In genomic region chr16:46388939-46389491, GRCh38 we compare ENCODE assay signal across 5 cellular contexts.
A peak's percentile ranks its signal among the peaks of the same experiment; 100 is the strongest.
DNase-seq lines count a peak whose midpoint lies in the region; ATAC-seq lines count a peak whose summit lies in the region.
"Not testable (repeated sequence)": the region's sequence is repeated elsewhere in the genome, so short reads cannot be mapped to it uniquely, and the experiment has no call there.

No MANE protein-coding gene starts in this region.

- DNase-seq in activated CD4-positive, alpha-beta T cell treated with anti-CD3 and anti-CD28 coated beads, Interleukin-2, amount 10 ng/mL, durations not matched to agents 24 days and 14 days, result peak; percentile 84
- DNase-seq in central memory CD4-positive, alpha-beta T cell, result peak; percentile 17
- peak; percentile 20 to 28 (median 22) for DNase-seq in immature natural killer cell
- peak; percentile 83 for DNase-seq in mesenteric fat pad (ENCODE audit: low spot score)
- DNase-seq in natural killer cell treated with Interleukin-12 subunit alpha and Interleukin-12 subunit beta and Interleukin-15 and Interleukin-18, amount 100 ng/mL, for 72 hours (ENCODE audit: low spot score), result peak; percentile 76

- H3K4me1 Mint-ChIP-seq in activated CD4-positive, alpha-beta T cell treated with anti-CD3 and anti-CD28 coated beads, Interleukin-2, amount 10 ng/mL, durations not matched to agents 24 days and 14 days; immature natural killer cell; natural killer cell treated with Interleukin-12 subunit alpha and Interleukin-12 subunit beta and Interleukin-15 and Interleukin-18, amount 100 ng/mL, for 72 hours (ENCODE audit: low read depth in 2 of 2): not testable (repeated sequence)

- not testable (repeated sequence) for H3K4me3 Mint-ChIP-seq in activated CD4-positive, alpha-beta T cell treated with anti-CD3 and anti-CD28 coated beads, Interleukin-2, amount 10 ng/mL, durations not matched to agents 24 days and 14 days; immature natural killer cell; natural killer cell treated with Interleukin-12 subunit alpha and Interleukin-12 subunit beta and Interleukin-15 and Interleukin-18, amount 100 ng/mL, for 72 hours

- peaks cover 10% of the 10 kb centered on the region for H3K9me3 Mint-ChIP-seq in activated CD4-positive, alpha-beta T cell treated with anti-CD3 and anti-CD28 coated beads, Interleukin-2, amount 10 ng/mL, durations not matched to agents 24 days and 14 days
- H3K9me3 Mint-ChIP-seq in immature natural killer cell, result peaks cover 18 to 29% (median 22%) of the 10 kb centered on the region in 6 donors
- H3K9me3 Mint-ChIP-seq in natural killer cell treated with Interleukin-12 subunit alpha and Interleukin-12 subunit beta and Interleukin-15 and Interleukin-18, amount 100 ng/mL, for 72 hours, result peaks cover 13% of the 10 kb centered on the region

- H3K36me3 Mint-ChIP-seq in activated CD4-positive, alpha-beta T cell treated with anti-CD3 and anti-CD28 coated beads, Interleukin-2, amount 10 ng/mL, durations not matched to agents 24 days and 14 days (ENCODE audit: low read depth); immature natural killer cell; natural killer cell treated with Interleukin-12 subunit alpha and Interleukin-12 subunit beta and Interleukin-15 and Interleukin-18, amount 100 ng/mL, for 72 hours: not testable (repeated sequence)

- intact Hi-C loops in activated CD4-positive, alpha-beta T cell treated with anti-CD3 and anti-CD28 coated beads, Interleukin-2, amount 10 ng/mL, durations not matched to agents 24 days and 14 days (cut with micrococcal nuclease), result not testable (repeated sequence)

- H3K27ac Mint-ChIP-seq in activated CD4-positive, alpha-beta T cell treated with anti-CD3 and anti-CD28 coated beads, Interleukin-2, amount 10 ng/mL, durations not matched to agents 24 days and 14 days; immature natural killer cell; natural killer cell treated with Interleukin-12 subunit alpha and Interleukin-12 subunit beta and Interleukin-15 and Interleukin-18, amount 100 ng/mL, for 72 hours: not testable (repeated sequence)

- not testable (repeated sequence) for H3K27me3 Mint-ChIP-seq in activated CD4-positive, alpha-beta T cell treated with anti-CD3 and anti-CD28 coated beads, Interleukin-2, amount 10 ng/mL, durations not matched to agents 24 days and 14 days; immature natural killer cell (ENCODE audit: low read depth in 3 of 3); natural killer cell treated with Interleukin-12 subunit alpha and Interleukin-12 subunit beta and Interleukin-15 and Interleukin-18, amount 100 ng/mL, for 72 hours

- not testable (repeated sequence) for ATAC-seq in natural killer cell treated with Interleukin-12 subunit alpha and Interleukin-12 subunit beta and Interleukin-15 and Interleukin-18, amount 100 ng/mL, for 72 hours

Comparison
In these comparisons a context has a peak if more than half of its experiments do, and no peak if none do; other contexts are left out.
1. DNase-seq: peak in every context shown above with its lines; median percentile 84 in activated CD4-positive, alpha-beta T cell treated with anti-CD3 and anti-CD28 coated beads, Interleukin-2, amount 10 ng/mL, durations not matched to agents 24 days and 14 days; 83 in mesenteric fat pad; 76 in natural killer cell treated with Interleukin-12 subunit alpha and Interleukin-12 subunit beta and Interleukin-15 and Interleukin-18, amount 100 ng/mL, for 72 hours; 22 in immature natural killer cell; 17 in central memory CD4-positive, alpha-beta T cell.